1 cellular context compared by ENCODE assay signal in genomic region chr21:31162079-31162699, GRCh38.
A peak's percentile ranks its signal among the peaks of the same experiment; 100 is the strongest.
TF ChIP-seq lines count a peak whose summit lies in the region.

No MANE protein-coding gene starts in this region.

TF ChIP-seq in H1, 55 proteins besides CTCF, POLR2A, EP300 and RAD21:
- TF ChIP-seq TAF7 (optimal IDR thresholded peaks at IDR 0.05; ENCODE audit: borderline replicate concordance, low read depth, low read length) (no peak), BACH1 (IDR thresholded peaks at IDR 0.05; ENCODE audit: low read length) (no peak), TAF1 (IDR thresholded peaks at IDR 0.05; ENCODE audit: low read depth, low read length) (no peak), MAFK (IDR thresholded peaks at IDR 0.05; ENCODE audit: low read depth, low read length) (no peak), KDM1A (IDR thresholded peaks at IDR 0.05; ENCODE audit: borderline replicate concordance, low read length) (peak; percentile 99), HDAC2 (IDR thresholded peaks at IDR 0.05; ENCODE audit: borderline replicate concordance in 1 of 2, low read depth in 2 of 2, low read length in 2 of 2) (peak in 1 of 2 experiments; percentile 98; a peak in 1 of 4 replicates), POU5F1 (IDR thresholded peaks at IDR 0.05; ENCODE audit: low read depth, low read length) (no peak), JUND (IDR thresholded peaks at IDR 0.05; ENCODE audit: low read length) (no peak)
